ENCODE assay signal across 8 cellular contexts in the genomic region with DNA sequence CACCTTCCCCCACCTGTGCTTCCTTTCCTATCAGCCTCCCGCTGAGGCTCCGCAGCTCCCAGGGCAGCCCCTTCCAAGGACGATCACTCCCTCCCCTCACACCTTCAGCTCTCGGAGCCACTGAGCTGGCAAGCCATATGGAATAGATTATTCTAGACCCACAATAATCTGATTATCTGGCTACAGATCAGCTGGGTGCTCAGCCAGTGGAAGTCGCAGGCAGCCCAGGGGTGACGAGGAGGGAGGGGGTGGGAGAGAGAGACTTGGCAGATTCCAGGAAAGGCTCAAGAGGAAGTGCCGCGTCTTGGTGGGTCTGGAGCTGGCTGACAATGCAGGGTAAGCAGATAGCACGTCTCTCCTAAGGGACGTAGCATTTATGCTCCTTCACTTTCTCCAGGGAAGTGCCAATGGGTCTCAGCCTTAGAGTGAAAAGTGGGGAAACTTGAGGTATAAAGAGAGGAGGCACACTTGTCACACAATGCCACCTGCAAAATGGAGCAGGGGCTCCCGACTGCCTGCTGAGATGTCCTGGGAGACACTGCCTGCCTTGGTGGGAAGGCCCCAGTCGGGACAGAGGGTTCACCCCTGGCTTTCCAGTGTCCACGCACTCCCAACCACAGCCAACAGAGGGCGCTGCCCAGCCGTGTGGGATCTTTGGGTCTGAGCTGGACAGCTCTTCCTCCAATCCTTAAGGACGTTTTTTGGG. TPM values are rescaled to one million over a fixed set of nuclear protein-coding genes. Genes with fewer than 3 reads are reported as not detected.
A peak's percentile ranks its signal among the peaks of the same experiment; 100 is the strongest.
DNase-seq lines count a peak whose midpoint lies in the region; ATAC-seq and TF ChIP-seq lines count a peak whose summit lies in the region.

No MANE protein-coding gene starts in this region.

- no peaks in the 10 kb centered on the region for H3K4me1 Mint-ChIP-seq in activated naive CD8-positive, alpha-beta T cell treated with anti-CD3 and anti-CD28 coated beads for 36 hours

- no peak overlapping the region for H3K27ac ChIP-seq in heart left ventricle
- H3K27ac ChIP-seq in psoas muscle, result no peak overlapping the region

- intact Hi-C loops in heart left ventricle (cut with DNase I) (loop anchor here (1.0 to 10.0 kb wide), 6 partner anchors 112 to 314 kb away; no protein-coding TSS in a partner anchor), psoas muscle (cut with DNase I) (loop anchor here (2.0 kb wide), 1 partner anchor 114 kb away; no protein-coding TSS in a partner anchor)

- H3K36me3 ChIP-seq in heart left ventricle (no peaks in the 10 kb centered on the region), psoas muscle (ENCODE audit: insufficient read depth in 1 of 2, low read depth in 1 of 2) (no peaks in the 10 kb centered on the region)

- H3K4me3 ChIP-seq in GM12875 (ENCODE audit: low read depth, low read length) (no peak overlapping the region), heart left ventricle (no peak overlapping the region), psoas muscle (no peak overlapping the region)

- TF ChIP-seq CTCF in GM12875 (IDR thresholded peaks at IDR 0.05; ENCODE audit: borderline replicate concordance, insufficient read depth, low read depth, low read length) (peak; percentile 98), heart left ventricle (IDR thresholded peaks at IDR 0.05) (peak; percentile 91 to 97 (median 94)), psoas muscle (IDR thresholded peaks at IDR 0.05) (peak; percentile 95)

- H3K4me1 ChIP-seq in heart left ventricle (peaks cover 0 to 12% (median 0%) of the 10 kb centered on the region in 12 donors), psoas muscle (peaks cover 5% of the 10 kb centered on the region)

- H3K27me3 ChIP-seq in heart left ventricle (no peaks in the 10 kb centered on the region), psoas muscle (ENCODE audit: insufficient read depth in 3 of 3, low read length in 2 of 3) (no peaks in the 10 kb centered on the region)

- ATAC-seq in heart left ventricle (peak; percentile 76 to 93 (median 90)), psoas muscle (peak; percentile 90 to 93 (median 92)), GM18873 (IDR thresholded peaks at IDR 0.05; ENCODE audit: low FRiP score, unreplicated experiment) (no peak)

- no peak overlapping the region for H3K27ac Mint-ChIP-seq in activated naive CD8-positive, alpha-beta T cell treated with anti-CD3 and anti-CD28 coated beads for 36 hours

- 32 to 46% (median 33%) methylated on average over 13 to 16 of the region's 16 CpGs for WGBS in heart left ventricle, 4 donors
- 32 to 38% (median 35%) methylated on average over 14 to 16 of the region's 16 CpGs for WGBS in psoas muscle, 3 donors

- no peaks in the 10 kb centered on the region for H3K9me3 Mint-ChIP-seq in activated naive CD8-positive, alpha-beta T cell treated with anti-CD3 and anti-CD28 coated beads for 36 hours

- no peak for TF ChIP-seq EP300 in Ishikawa (IDR thresholded peaks at IDR 0.05; ENCODE audit: borderline replicate concordance)

- H3K9me3 ChIP-seq in heart left ventricle (no peaks in the 10 kb centered on the region), psoas muscle (no peaks in the 10 kb centered on the region)

- no peak for TF ChIP-seq POLR2A in heart left ventricle (IDR thresholded peaks at IDR 0.05)

- no peaks in the 10 kb centered on the region for H3K36me3 Mint-ChIP-seq in activated naive CD8-positive, alpha-beta T cell treated with anti-CD3 and anti-CD28 coated beads for 36 hours

- TF ChIP-seq RAD21 in Ishikawa (IDR thresholded peaks at IDR 0.05; ENCODE audit: low read depth), result peak; percentile 96

- in situ Hi-C loops in ACHN (cut with HindIII; ENCODE audit: low pct_ligation_motif_present, low pct_unique_long_range_greater_than_20kb, low sequenced_read_pairs), result no loop called here

- DNase-seq in ACHN (peak; percentile 74), SKM-1 treated with dmso at 0.1 percent for 144 hours (lab: John Stamatoyannopoulos, UW; ENCODE audit: unreplicated experiment) (peak; percentile 50), heart left ventricle (peak; percentile 67 to 89 (median 77)), psoas muscle (peak; percentile 83 to 90)
- DNase-seq in activated naive CD8-positive, alpha-beta T cell treated with anti-CD3 and anti-CD28 coated beads for 36 hours, result peak; percentile 70

- H3K4me3 Mint-ChIP-seq in activated naive CD8-positive, alpha-beta T cell treated with anti-CD3 and anti-CD28 coated beads for 36 hours, result no peak overlapping the region

- H3K27me3 Mint-ChIP-seq in activated naive CD8-positive, alpha-beta T cell treated with anti-CD3 and anti-CD28 coated beads for 36 hours, result no peaks in the 10 kb centered on the region

TF ChIP-seq in Ishikawa, 13 proteins besides CTCF, POLR2A, EP300 and RAD21:
- TF ChIP-seq, protein P1, sequence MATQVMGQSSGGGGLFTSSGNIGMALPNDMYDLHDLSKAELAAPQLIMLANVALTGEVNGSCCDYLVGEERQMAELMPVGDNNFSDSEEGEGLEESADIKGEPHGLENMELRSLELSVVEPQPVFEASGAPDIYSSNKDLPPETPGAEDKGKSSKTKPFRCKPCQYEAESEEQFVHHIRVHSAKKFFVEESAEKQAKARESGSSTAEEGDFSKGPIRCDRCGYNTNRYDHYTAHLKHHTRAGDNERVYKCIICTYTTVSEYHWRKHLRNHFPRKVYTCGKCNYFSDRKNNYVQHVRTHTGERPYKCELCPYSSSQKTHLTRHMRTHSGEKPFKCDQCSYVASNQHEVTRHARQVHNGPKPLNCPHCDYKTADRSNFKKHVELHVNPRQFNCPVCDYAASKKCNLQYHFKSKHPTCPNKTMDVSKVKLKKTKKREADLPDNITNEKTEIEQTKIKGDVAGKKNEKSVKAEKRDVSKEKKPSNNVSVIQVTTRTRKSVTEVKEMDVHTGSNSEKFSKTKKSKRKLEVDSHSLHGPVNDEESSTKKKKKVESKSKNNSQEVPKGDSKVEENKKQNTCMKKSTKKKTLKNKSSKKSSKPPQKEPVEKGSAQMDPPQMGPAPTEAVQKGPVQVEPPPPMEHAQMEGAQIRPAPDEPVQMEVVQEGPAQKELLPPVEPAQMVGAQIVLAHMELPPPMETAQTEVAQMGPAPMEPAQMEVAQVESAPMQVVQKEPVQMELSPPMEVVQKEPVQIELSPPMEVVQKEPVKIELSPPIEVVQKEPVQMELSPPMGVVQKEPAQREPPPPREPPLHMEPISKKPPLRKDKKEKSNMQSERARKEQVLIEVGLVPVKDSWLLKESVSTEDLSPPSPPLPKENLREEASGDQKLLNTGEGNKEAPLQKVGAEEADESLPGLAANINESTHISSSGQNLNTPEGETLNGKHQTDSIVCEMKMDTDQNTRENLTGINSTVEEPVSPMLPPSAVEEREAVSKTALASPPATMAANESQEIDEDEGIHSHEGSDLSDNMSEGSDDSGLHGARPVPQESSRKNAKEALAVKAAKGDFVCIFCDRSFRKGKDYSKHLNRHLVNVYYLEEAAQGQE (IDR thresholded peaks at IDR 0.05; ENCODE audit: low read depth), result peak; percentile 70
- no peak for TF ChIP-seq TEAD4 (IDR thresholded peaks at IDR 0.05)
TF ChIP-seq in Ishikawa: peak in this region for 1.

RNA-seq across cellular contexts. Expression of a gene that starts 9.4 kb away (rescaled TPM):
- total RNA-seq in activated naive CD8-positive, alpha-beta T cell treated with anti-CD3 and anti-CD28 coated beads for 36 hours, result 1 to 10 TPM; 4.2 to 4.5 TPM
- total RNA-seq in heart left ventricle, result 1 to 10 TPM; 1.3 to 6.9 (median 5.1) TPM
- 1 to 10 TPM in 1 of 2 donors, under 1 TPM in 1; 0.43 to 6.9 TPM for polyA plus RNA-seq in heart left ventricle
- 10 to 100 TPM; 11.7 to 33.6 (median 21.3) TPM for total RNA-seq in psoas muscle
- polyA plus RNA-seq in psoas muscle, result 1 to 10 TPM; 2.5 to 9.0 (median 5.1) TPM

RNA-seq across cellular contexts. Expression of a gene that starts 15.7 kb away (rescaled TPM):
- not detected for total RNA-seq in activated naive CD8-positive, alpha-beta T cell treated with anti-CD3 and anti-CD28 coated beads for 36 hours
- total RNA-seq in heart left ventricle (under 1 TPM in 3 of 9 donors, not detected in 6; 0.16 to 0.64 (median 0.52) TPM), psoas muscle (under 1 TPM in 1 of 4 donors, not detected in 3; 0.38 TPM)
- polyA plus RNA-seq in heart left ventricle (under 1 TPM in 1 of 2 donors, not detected in 1; 0.65 TPM), psoas muscle (under 1 TPM in 2 of 3 donors, not detected in 1; 0.17 to 0.20 TPM)

RNA-seq across cellular contexts. Expression of a gene that starts 54.2 kb away (rescaled TPM):
- total RNA-seq in activated naive CD8-positive, alpha-beta T cell treated with anti-CD3 and anti-CD28 coated beads for 36 hours, result under 1 TPM in 1 of 2 experiments, not detected in 1; 0.27 TPM
- 10 to 100 TPM in 3 of 9 donors, 1 to 10 TPM in 6; 1.1 to 37.6 (median 6.7) TPM for total RNA-seq in heart left ventricle
- polyA plus RNA-seq in heart left ventricle, result 1 to 10 TPM; 4.6 to 9.2 TPM
- 1 to 10 TPM; 2.6 to 3.9 (median 3.4) TPM for total RNA-seq in psoas muscle
- polyA plus RNA-seq in psoas muscle, result 1 to 10 TPM; 1.5 to 3.5 (median 2.4) TPM
